19 cellular contexts compared by ENCODE assay signal in the genomic region with DNA sequence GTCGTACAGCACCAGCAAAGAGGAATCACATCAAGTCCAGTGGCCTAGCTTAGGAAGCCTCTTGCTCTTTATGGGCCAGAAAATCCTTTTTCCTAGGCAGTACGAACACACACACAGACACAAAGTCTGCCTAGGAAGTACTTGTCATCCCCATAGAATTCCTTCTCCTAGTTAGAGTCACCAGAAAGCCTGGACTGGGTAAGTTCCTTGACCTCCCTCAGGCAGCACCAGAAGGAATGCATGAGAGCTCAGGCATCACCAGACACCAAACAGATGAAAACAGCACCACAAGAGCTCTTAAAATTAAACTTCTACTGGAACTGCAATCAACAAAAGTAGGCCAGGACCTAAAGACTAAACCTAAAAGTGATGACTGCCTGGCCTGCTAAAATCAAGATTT.
"Had no signal": no experiment of that assay in that cellular context is flagged by ENCODE, and none has a peak within 500 bp of the region (broad histone marks: within the 10 kb centered on the region; RNA-seq: fewer than 3 reads in every experiment).

No MANE protein-coding gene starts in this region.

- H3K9me3 Mint-ChIP-seq: activated CD4-positive, alpha-beta memory T cell treated with anti-CD3 and anti-CD28 coated beads for 36 hours; activated naive CD8-positive, alpha-beta T cell treated with anti-CD3 and anti-CD28 coated beads for 36 hours had no signal

- ATAC-seq: gastrocnemius medialis, lower lobe of right lung, mucosa of descending colon, natural killer cell, psoas muscle, upper lobe of right lung had no signal

- H3K36me3 Mint-ChIP-seq: activated CD4-positive, alpha-beta memory T cell treated with anti-CD3 and anti-CD28 coated beads for 36 hours; activated naive CD8-positive, alpha-beta T cell treated with anti-CD3 and anti-CD28 coated beads for 36 hours; natural killer cell had no signal

- H3K4me1 Mint-ChIP-seq: activated naive CD8-positive, alpha-beta T cell treated with anti-CD3 and anti-CD28 coated beads for 36 hours; natural killer cell had no signal

- H3K9me3 ChIP-seq: breast epithelium, esophagus squamous epithelium, gastrocnemius medialis, lower lobe of right lung, mucosa of descending colon, psoas muscle, sigmoid colon, suprapubic skin, upper lobe of right lung had no signal

- H3K27ac Mint-ChIP-seq: activated CD4-positive, alpha-beta memory T cell treated with anti-CD3 and anti-CD28 coated beads for 36 hours; activated naive CD8-positive, alpha-beta T cell treated with anti-CD3 and anti-CD28 coated beads for 36 hours; natural killer cell had no signal

- H3K27ac ChIP-seq: breast epithelium, esophagus squamous epithelium, gastrocnemius medialis, lower lobe of right lung, psoas muscle, sigmoid colon, suprapubic skin, upper lobe of right lung had no signal

- H3K27me3 ChIP-seq: breast epithelium, esophagus squamous epithelium, gastrocnemius medialis, sigmoid colon, suprapubic skin, upper lobe of right lung had no signal

- H3K4me3 ChIP-seq: breast epithelium, esophagus squamous epithelium, gastrocnemius medialis, lower lobe of right lung, mucosa of descending colon, psoas muscle, sigmoid colon, suprapubic skin, upper lobe of right lung had no signal

- H3K36me3 ChIP-seq: breast epithelium, esophagus squamous epithelium, gastrocnemius medialis, lower lobe of right lung, sigmoid colon, suprapubic skin, upper lobe of right lung had no signal

- DNase-seq: activated CD4-positive, alpha-beta memory T cell treated with anti-CD3 and anti-CD28 coated beads for 36 hours; activated gamma-delta T cell treated with Interleukin-2 at 50 U/mL for 16 hours; activated naive CD8-positive, alpha-beta T cell treated with anti-CD3 and anti-CD28 coated beads for 36 hours; activated T-cell treated with anti-CD3 and anti-CD28 coated beads, Interleukin-2, amount 50 U/mL, for 48 hours; anterior cingulate cortex; esophagus squamous epithelium; gastrocnemius medialis; kidney glomerular epithelial cell; lower lobe of right lung; mucosa of descending colon; natural killer cell; occipital lobe; psoas muscle; sigmoid colon; stimulated activated CD4-positive, alpha-beta T cell treated with anti-CD3 and anti-CD28 coated beads, Interleukin-2, amount 100 ng/mL, for 48 hours; stimulated activated naive CD4-positive, alpha-beta T cell treated with Interleukin-2 at 50 U/mL for 16 hours; upper lobe of right lung had no signal

- H3K4me3 Mint-ChIP-seq: activated CD4-positive, alpha-beta memory T cell treated with anti-CD3 and anti-CD28 coated beads for 36 hours; activated naive CD8-positive, alpha-beta T cell treated with anti-CD3 and anti-CD28 coated beads for 36 hours; natural killer cell had no signal

- H3K4me1 ChIP-seq: breast epithelium, esophagus squamous epithelium, gastrocnemius medialis, lower lobe of right lung, psoas muscle, sigmoid colon, suprapubic skin, upper lobe of right lung had no signal
